1 cellular context compared by ENCODE assay signal in genomic region chr3:11554666-11555065, GRCh38.
TF ChIP-seq lines count a peak whose summit lies in the region.

No MANE protein-coding gene starts in this region.

TF ChIP-seq in IMR-90, 13 proteins besides CTCF, POLR2A, EP300 and RAD21 (continued from another document):
- TF ChIP-seq USF2 (IDR thresholded peaks at IDR 0.05; ENCODE audit: low read depth, low read length) = no peak
- no peak for TF ChIP-seq RFX5 (IDR thresholded peaks at IDR 0.05; ENCODE audit: low read depth, low read length)
- no peak for TF ChIP-seq NFE2L2 (IDR thresholded peaks at IDR 0.05; ENCODE audit: low read depth, low read length)
- TF ChIP-seq SMC3 (IDR thresholded peaks at IDR 0.05; ENCODE audit: low read depth, low read length) = no peak
- TF ChIP-seq RCOR1 (IDR thresholded peaks at IDR 0.05; ENCODE audit: insufficient replicate concordance, low read length) = no peak
- no peak for TF ChIP-seq FOS (IDR thresholded peaks at IDR 0.05; ENCODE audit: low read depth, low read length)
- no peak for TF ChIP-seq BHLHE40 (IDR thresholded peaks at IDR 0.05; ENCODE audit: low read depth, low read length)
- TF ChIP-seq CHD1 (IDR thresholded peaks at IDR 0.05; ENCODE audit: low read depth, low read length) = no peak
- no peak for TF ChIP-seq CEBPB (IDR thresholded peaks at IDR 0.05; ENCODE audit: low read depth, low read length)
- no peak for TF ChIP-seq MAFK (IDR thresholded peaks at IDR 0.05; ENCODE audit: low read depth, low read length)
- TF ChIP-seq ELK1 (IDR thresholded peaks at IDR 0.05; ENCODE audit: borderline replicate concordance, low read depth, low read length) = no peak
